Comparison of ENCODE assay signal across 2 cellular contexts in the genomic region with DNA sequence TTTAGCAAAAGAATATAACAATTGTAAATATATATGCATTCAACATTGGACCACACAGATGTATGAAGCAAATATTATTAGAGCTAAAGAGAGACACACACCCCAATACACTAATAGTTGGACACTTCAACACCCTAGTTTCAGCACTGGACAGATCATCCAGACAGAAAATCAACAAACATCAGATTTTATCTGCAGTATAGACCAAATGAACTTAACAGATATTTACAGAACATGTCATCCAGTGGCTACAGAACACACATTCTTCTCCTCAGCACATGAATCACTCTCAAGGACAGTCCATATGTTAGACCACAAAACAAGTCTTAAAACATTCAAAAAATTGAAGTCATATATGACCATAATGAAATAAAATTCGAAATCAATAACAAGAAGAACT.
TF ChIP-seq lines count a peak whose summit lies in the region.

No MANE protein-coding gene starts in this region.

TF ChIP-seq in HEK293, 187 proteins besides CTCF, POLR2A, EP300 and RAD21 (continued from another document):
- TF ChIP-seq, protein P1, sequence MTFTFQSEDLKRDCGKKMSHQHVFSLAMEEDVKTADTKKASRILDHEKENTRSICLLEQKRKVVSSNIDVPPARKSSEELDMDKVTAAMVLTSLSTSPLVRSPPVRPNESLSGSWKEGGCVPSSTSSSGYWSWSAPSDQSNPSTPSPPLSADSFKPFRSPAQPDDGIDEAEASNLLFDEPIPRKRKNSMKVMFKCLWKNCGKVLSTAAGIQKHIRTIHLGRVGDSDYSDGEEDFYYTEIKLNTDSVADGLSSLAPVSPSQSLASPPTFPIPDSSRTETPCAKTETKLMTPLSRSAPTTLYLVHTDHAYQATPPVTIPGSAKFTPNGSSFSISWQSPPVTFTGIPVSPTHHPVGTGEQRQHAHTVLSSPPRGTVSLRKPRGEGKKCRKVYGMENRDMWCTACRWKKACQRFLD (tag by site-specific recombination; IDR thresholded peaks at IDR 0.05): no peak
- TF ChIP-seq ZNF626 (tag by site-specific recombination; IDR thresholded peaks at IDR 0.05): no peak
- TF ChIP-seq EGR2 (tag by site-specific recombination; IDR thresholded peaks at IDR 0.05; ENCODE audit: low read depth): no peak

TF ChIP-seq in liver, 16 proteins besides CTCF, POLR2A, EP300 and RAD21 (continued from another document):
- TF ChIP-seq, protein P2, sequence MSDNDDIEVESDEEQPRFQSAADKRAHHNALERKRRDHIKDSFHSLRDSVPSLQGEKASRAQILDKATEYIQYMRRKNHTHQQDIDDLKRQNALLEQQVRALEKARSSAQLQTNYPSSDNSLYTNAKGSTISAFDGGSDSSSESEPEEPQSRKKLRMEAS (IDR thresholded peaks at IDR 0.05): no peak
- TF ChIP-seq GABPA (IDR thresholded peaks at IDR 0.05 in 1 of 2, conservative IDR thresholded peaks at IDR 0.05 in 1 of 2): no peak
- TF ChIP-seq JUND (IDR thresholded peaks at IDR 0.05): no peak
TF ChIP-seq in liver: peak in this region for 1.
